Comparison of ENCODE assay signal across 2 cellular contexts in the genomic region with DNA sequence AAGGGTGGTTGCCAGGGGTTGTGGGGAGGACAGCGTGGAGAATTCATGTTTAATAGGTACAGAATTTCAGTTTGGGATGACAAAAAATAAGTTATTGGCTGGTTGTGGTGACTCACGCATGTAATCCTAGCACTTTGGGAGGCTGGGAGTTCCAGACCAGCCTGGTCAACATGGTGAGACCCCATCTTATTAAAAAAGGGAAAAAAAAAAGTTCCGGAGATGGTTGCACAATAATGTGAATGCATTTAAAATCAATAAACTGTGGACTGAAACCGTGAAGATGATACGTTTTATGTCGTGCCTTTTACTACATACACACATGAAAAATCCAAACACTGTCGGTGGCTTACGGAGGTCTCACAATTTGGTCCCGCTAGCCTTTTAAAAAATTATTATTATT.
TF ChIP-seq lines count a peak whose summit lies in the region.

No MANE protein-coding gene starts in this region.

TF ChIP-seq in IMR-90, 13 proteins besides CTCF, POLR2A, EP300 and RAD21:
- no peak for TF ChIP-seq RFX5 (IDR thresholded peaks at IDR 0.05; ENCODE audit: low read depth, low read length)
- peak; percentile 71 for TF ChIP-seq CEBPB (IDR thresholded peaks at IDR 0.05; ENCODE audit: low read depth, low read length)
- TF ChIP-seq MAZ (IDR thresholded peaks at IDR 0.05; ENCODE audit: borderline replicate concordance, low read depth, low read length), result no peak

TF ChIP-seq in H1, 55 proteins besides CTCF, POLR2A, EP300 and RAD21:
- TF ChIP-seq CEBPB (IDR thresholded peaks at IDR 0.05; ENCODE audit: low read depth, low read length) (peak; percentile 18; the same call in 1 of the 2 replicates), TAF1 (IDR thresholded peaks at IDR 0.05; ENCODE audit: low read depth, low read length) (no peak)
TF ChIP-seq in H1: peak in this region for 1.
